27 cellular contexts compared by ENCODE assay signal in genomic region chr7:128206747-128207500, GRCh38. TPM values are rescaled to one million over a fixed set of nuclear protein-coding genes. Genes with fewer than 3 reads are reported as not detected.
"Had no signal": no experiment of that assay in that cellular context is flagged by ENCODE, and none has a peak within 500 bp of the region (broad histone marks: within the 10 kb centered on the region; RNA-seq: fewer than 3 reads in every experiment).

No MANE protein-coding gene starts in this region.

- H3K36me3 Mint-ChIP-seq: activated naive CD4-positive, alpha-beta T cell treated with anti-CD3 and anti-CD28 coated beads, Interleukin-2, amount 50 U/mL, for 72 hours; T-cell had no signal

- H3K4me3 Mint-ChIP-seq: activated B cell treated with CpG ODN at 0.5 μM for 24 hours; activated CD4-positive, alpha-beta memory T cell treated with anti-CD3 and anti-CD28 coated beads, Interleukin-2, amount 10 ng/mL, durations not matched to agents 7 days and 5 days; activated CD4-positive, alpha-beta T cell treated with anti-CD3 and anti-CD28 coated beads for 36 hours; activated naive CD8-positive, alpha-beta T cell treated with anti-CD3 and anti-CD28 coated beads, Interleukin-2, amount 50 U/mL, for 24 hours; activated T-cell treated with anti-CD3 and anti-CD28 coated beads, Interleukin-2, amount 50 U/mL, for 4 hours; T-cell had no signal

- H3K27ac Mint-ChIP-seq: activated B cell treated with CpG ODN at 0.5 μM for 24 hours; activated CD4-positive, alpha-beta memory T cell treated with anti-CD3 and anti-CD28 coated beads, Interleukin-2, amount 10 ng/mL, durations not matched to agents 7 days and 5 days; activated CD4-positive, alpha-beta T cell treated with anti-CD3 and anti-CD28 coated beads for 36 hours; activated naive CD4-positive, alpha-beta T cell treated with anti-CD3 and anti-CD28 coated beads, Interleukin-2, amount 50 U/mL, for 72 hours; activated naive CD8-positive, alpha-beta T cell treated with anti-CD3 and anti-CD28 coated beads, Interleukin-2, amount 50 U/mL, for 24 hours; T-cell had no signal

- ATAC-seq: activated CD4-positive, alpha-beta T cell treated with anti-CD3 and anti-CD28 coated beads for 36 hours; activated naive CD4-positive, alpha-beta T cell treated with anti-CD3 and anti-CD28 coated beads, Interleukin-2, amount 50 U/mL, for 72 hours; activated naive CD8-positive, alpha-beta T cell treated with anti-CD3 and anti-CD28 coated beads, Interleukin-2, amount 50 U/mL, for 24 hours; activated T-cell treated with anti-CD3 and anti-CD28 coated beads, Interleukin-2, amount 50 U/mL, for 4 hours; body of pancreas; T-cell had no signal

- H3K9me3 Mint-ChIP-seq: activated B cell treated with CpG ODN at 0.5 μM for 24 hours; activated CD4-positive, alpha-beta memory T cell treated with anti-CD3 and anti-CD28 coated beads, Interleukin-2, amount 10 ng/mL, durations not matched to agents 7 days and 5 days; activated naive CD4-positive, alpha-beta T cell treated with anti-CD3 and anti-CD28 coated beads, Interleukin-2, amount 50 U/mL, for 72 hours; activated naive CD8-positive, alpha-beta T cell treated with anti-CD3 and anti-CD28 coated beads, Interleukin-2, amount 50 U/mL, for 24 hours; activated T-cell treated with anti-CD3 and anti-CD28 coated beads, Interleukin-2, amount 50 U/mL, for 4 hours; T-cell had no signal

- DNase-seq: activated B cell treated with CpG ODN at 0.5 μM for 24 hours; activated CD4-positive, alpha-beta memory T cell treated with anti-CD3 and anti-CD28 coated beads, Interleukin-2, amount 10 ng/mL, durations not matched to agents 7 days and 5 days; activated CD4-positive, alpha-beta T cell treated with anti-CD3 and anti-CD28 coated beads for 36 hours; activated CD4-positive, alpha-beta T cell treated with anti-CD3 and anti-CD28 coated beads, Interleukin-2, amount 50 U/mL, for 1 hour; activated naive CD4-positive, alpha-beta T cell treated with Interleukin-2 at 50 U/mL for 16 hours; activated naive CD8-positive, alpha-beta T cell treated with anti-CD3 and anti-CD28 coated beads, Interleukin-2, amount 50 U/mL, for 24 hours; activated T-cell treated with anti-CD3 and anti-CD28 coated beads, Interleukin-2, amount 50 U/mL, for 4 hours; amniotic stem cell; body of pancreas; central memory CD4-positive, alpha-beta T cell; KG1; NCI-H1048; NCI-H2029 treated with DMSO at 0.1 percent for 48 hours; NCI-H345; NCI-H510A; NCI-H526 treated with DMSO at 0.1 percent for 48 hours; NCI-H82; SIG-M5; T-cell; T-helper 2 cell; T1000 had no signal

RNA-seq across cellular contexts. Expression of gene LEP, which starts 34.2 kb away (rescaled TPM):
- total RNA-seq: activated B cell treated with CpG ODN at 0.5 μM for 24 hours; activated CD4-positive, alpha-beta memory T cell treated with anti-CD3 and anti-CD28 coated beads, Interleukin-2, amount 10 ng/mL, durations not matched to agents 7 days and 5 days; activated CD4-positive, alpha-beta T cell treated with anti-CD3 and anti-CD28 coated beads for 36 hours; activated naive CD4-positive, alpha-beta T cell treated with anti-CD3 and anti-CD28 coated beads, Interleukin-2, amount 50 U/mL, for 72 hours; activated T-cell treated with anti-CD3 and anti-CD28 coated beads, Interleukin-2, amount 50 U/mL, for 4 hours; ascending aorta; LHCN-M2; M059J; OCI-LY7; RPMI7951; T-cell had no signal
